In genomic region chr16:3755249-3755648, GRCh38 we compare ENCODE assay signal across 2 cellular contexts.
TF ChIP-seq lines count a peak whose summit lies in the region.

No MANE protein-coding gene starts in this region.

TF ChIP-seq in HepG2, 621 proteins besides CTCF, POLR2A, EP300 and RAD21:
- no peak for TF ChIP-seq ATF5 (CRISPR knock-in tag; IDR thresholded peaks at IDR 0.05; ENCODE audit: low read depth)
- no peak for TF ChIP-seq SRY (CRISPR knock-in tag; IDR thresholded peaks at IDR 0.05)
- TF ChIP-seq STAG1 (CRISPR knock-in tag; IDR thresholded peaks at IDR 0.05): no peak
TF ChIP-seq in HepG2: peak in this region for 0.

TF ChIP-seq in SK-N-SH treated with all-trans-retinoic acid at 6 μM for 48 hours, 23 proteins besides CTCF, POLR2A, EP300 and RAD21 (continued from another document):
- TF ChIP-seq ISL1 (CRISPR knock-in tag; IDR thresholded peaks at IDR 0.05): peak; percentile 91
